ENCODE assay signal across 24 cellular contexts in the genomic region with DNA sequence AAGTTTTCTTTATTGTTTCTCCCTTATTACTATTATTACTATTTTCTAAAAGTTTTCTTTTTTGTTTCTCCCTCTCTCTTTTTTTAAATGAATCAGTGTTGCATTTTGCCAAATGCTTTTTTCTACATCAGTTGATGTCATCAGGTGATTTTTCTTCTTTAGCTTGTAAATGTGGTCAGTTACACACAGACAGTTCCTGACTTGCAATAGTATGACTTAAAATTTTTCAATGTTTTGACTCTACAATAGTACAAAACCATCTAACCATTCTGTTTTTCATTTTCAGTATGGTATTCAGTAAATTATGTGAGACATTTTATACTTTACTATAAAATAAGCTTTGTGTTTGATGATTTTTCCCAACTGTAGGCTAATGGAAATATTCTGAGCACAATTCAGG.
"Had no signal": no experiment of that assay in that cellular context is flagged by ENCODE, and none has a peak within 500 bp of the region (broad histone marks: within the 10 kb centered on the region; RNA-seq: fewer than 3 reads in every experiment).

No MANE protein-coding gene starts in this region.

- H3K9me3 Mint-ChIP-seq: type B pancreatic cell had no signal

- ATAC-seq: stimulated activated memory B cell treated with anti-CD40 and anti-IgM and Interleukin-4, amounts not matched to agents 10 μg/mL and 1 μg/mL and 100 μg/mL, for 72 hours; stimulated activated naive B cell treated with anti-CD40 and anti-IgM and Interleukin-4, amounts not matched to agents 10 μg/mL and 1 μg/mL and 100 μg/mL, for 72 hours; stimulated activated naive CD8-positive, alpha-beta T cell treated with anti-CD3 and anti-CD28 coated beads, Interleukin-15, amount 100 ng/mL, for 72 hours; stimulated activated naive CD8-positive, alpha-beta T cell treated with anti-CD3 and anti-CD28 coated beads, Interleukin-15, Interleukin-2, amounts not matched to agents 100 U/mL and 50 U/mL, for 24 hours; upper lobe of right lung had no signal

- H3K4me3 Mint-ChIP-seq: stimulated activated memory B cell treated with anti-CD40 and anti-IgM and Interleukin-4, amounts not matched to agents 10 μg/mL and 1 μg/mL and 100 μg/mL, for 72 hours; stimulated activated naive B cell treated with anti-CD40 and anti-IgM and Interleukin-4, amounts not matched to agents 10 μg/mL and 1 μg/mL and 100 μg/mL, for 72 hours; stimulated activated naive CD8-positive, alpha-beta T cell treated with anti-CD3 and anti-CD28 coated beads, Interleukin-15, amount 100 ng/mL, for 72 hours; stimulated activated naive CD8-positive, alpha-beta T cell treated with anti-CD3 and anti-CD28 coated beads, Interleukin-15, Interleukin-2, amounts not matched to agents 100 ng/mL and 50 ng/mL, for 24 hours; type B pancreatic cell had no signal

- H3K27ac Mint-ChIP-seq: stimulated activated memory B cell treated with anti-CD40 and anti-IgM and Interleukin-4, amounts not matched to agents 10 μg/mL and 1 μg/mL and 100 μg/mL, for 72 hours; stimulated activated naive B cell treated with anti-CD40 and anti-IgM and Interleukin-4, amounts not matched to agents 10 μg/mL and 1 μg/mL and 100 μg/mL, for 72 hours; stimulated activated naive CD8-positive, alpha-beta T cell treated with anti-CD3 and anti-CD28 coated beads, Interleukin-15, amount 100 ng/mL, for 72 hours; stimulated activated naive CD8-positive, alpha-beta T cell treated with anti-CD3 and anti-CD28 coated beads, Interleukin-15, Interleukin-2, amounts not matched to agents 100 ng/mL and 50 ng/mL, for 24 hours; type B pancreatic cell had no signal

- DNase-seq: stimulated activated CD4-positive, alpha-beta T cell treated with anti-CD3 and anti-CD28 coated beads, Interleukin-2, amount 100 ng/mL, for 48 hours; stimulated activated CD4-positive, alpha-beta T cell treated with anti-CD3 and anti-CD28 coated beads, Interleukin-4, amount 100 ng/mL, for 1 hour; stimulated activated CD4-positive, alpha-beta T cell treated with anti-CD3 and anti-CD28 coated beads, Interleukin-4, amount 100 ng/mL, for 24 hours; stimulated activated CD4-positive, alpha-beta T cell treated with anti-CD3 and anti-CD28 coated beads, Interleukin-4, amount 100 ng/mL, for 4 hours; stimulated activated CD8-positive, alpha-beta memory T cell treated with anti-CD3 and anti-CD28 coated beads, Interleukin-4, amount 100 ng/mL, for 48 hours; stimulated activated naive B cell treated with anti-CD40 and anti-IgM and Interleukin-4, amounts not matched to agents 10 μg/mL and 1 μg/mL and 100 μg/mL, for 72 hours; stimulated activated naive CD4-positive, alpha-beta T cell; stimulated activated naive CD4-positive, alpha-beta T cell treated with Interleukin-2 at 50 U/mL for 16 hours; stimulated activated naive CD8-positive, alpha-beta T cell treated with anti-CD3 and anti-CD28 coated beads, Interleukin-15, amount 100 ng/mL, for 72 hours; stimulated activated naive CD8-positive, alpha-beta T cell treated with anti-CD3 and anti-CD28 coated beads, Interleukin-15, Interleukin-2, amounts not matched to agents 100 U/mL and 50 U/mL, for 24 hours; stomach; substantia nigra; testis; thyroid gland; tibial artery; transverse colon; trophoblast cell; upper lobe of left lung; upper lobe of right lung; uterus had no signal

- FAIRE-seq: urothelium cell line had no signal

- H3K36me3 Mint-ChIP-seq: stimulated activated naive B cell treated with anti-CD40 and anti-IgM and Interleukin-4, amounts not matched to agents 10 μg/mL and 1 μg/mL and 100 μg/mL, for 72 hours; type B pancreatic cell had no signal
